ENCODE assay signal across 25 cellular contexts in the genomic region with DNA sequence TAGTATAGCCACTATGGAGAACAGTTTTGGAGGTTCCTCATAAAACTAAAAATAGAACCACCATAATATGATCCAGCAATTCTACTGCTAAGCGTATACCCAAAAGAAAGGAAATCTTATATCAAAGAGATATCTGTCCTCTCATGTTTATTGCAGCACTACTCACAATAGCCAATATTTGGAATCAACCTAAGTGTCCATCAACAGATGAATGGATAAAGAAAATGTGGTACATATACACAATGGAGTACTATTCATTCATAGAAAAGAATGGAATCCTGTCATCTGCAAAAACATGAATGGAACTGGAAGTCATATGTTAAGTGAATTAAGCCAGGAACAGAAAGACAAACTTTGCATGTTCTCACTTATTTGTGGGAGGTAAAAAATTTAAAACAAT. TPM values are rescaled to one million over a fixed set of nuclear protein-coding genes. Genes with fewer than 3 reads are reported as not detected.
DNase-seq lines count a peak whose midpoint lies in the region; ATAC-seq and TF ChIP-seq lines count a peak whose summit lies in the region.
"Had no signal": no experiment of that assay in that cellular context is flagged by ENCODE, and none has a peak within 500 bp of the region (broad histone marks: within the 10 kb centered on the region; RNA-seq: fewer than 3 reads in every experiment).

No MANE protein-coding gene starts in this region.

- H3K36me3 Mint-ChIP-seq in T-helper 17 cell (ENCODE audit: low read depth) (peaks cover 3% of the 10 kb centered on the region), neural crest cell (ENCODE audit: low read depth) (no peaks in the 10 kb centered on the region)
- H3K36me3 Mint-ChIP-seq: CD14-positive monocyte; CD4-positive, alpha-beta memory T cell; CD4-positive, CD25-positive, alpha-beta regulatory T cell had no signal

- intact Hi-C loops in posterior cingulate gyrus (cut with DNase I): no loop called here

- H3K27ac Mint-ChIP-seq in T-helper 17 cell (peak overlapping the region; percentile 37), neural crest cell (ENCODE audit: unreplicated experiment) (no peak overlapping the region)
- H3K27ac Mint-ChIP-seq: B cell; CD14-positive monocyte; CD8-positive, alpha-beta memory T cell had no signal

- peaks cover 14% of the 10 kb centered on the region for H3K4me1 Mint-ChIP-seq in T-helper 17 cell
- H3K4me1 Mint-ChIP-seq in neural crest cell: no peaks in the 10 kb centered on the region

- H3K4me1 ChIP-seq in BE2C: no peaks in the 10 kb centered on the region

- DNase-seq in T-helper 17 cell (no peak), foreskin melanocyte (peak; percentile 73), neural crest cell (ENCODE audit: low read depth, low spot score) (no peak), NCI-H2081 treated with DMSO at 0.1 percent for 48 hours (lab: John Stamatoyannopoulos, UW) (no peak), posterior cingulate gyrus (no peak), BE2C (no peak)
- DNase-seq: AML-193; C1 segment of cervical spinal cord; CD4-positive, alpha-beta memory T cell; CD4-positive, CD25-positive, alpha-beta regulatory T cell; CD8-positive, alpha-beta memory T cell; COR-L47; DMS 273 treated with DMSO at 0.1 percent for 48 hours; DMS153; DMS53; DMS79; DND-41; EL; GDM1 had no signal

- peaks cover 1% of the 10 kb centered on the region for H3K27me3 Mint-ChIP-seq in T-helper 17 cell
- H3K27me3 Mint-ChIP-seq in neural crest cell (ENCODE audit: low read depth): peaks cover 4% of the 10 kb centered on the region
- H3K27me3 Mint-ChIP-seq: B cell; CD4-positive, alpha-beta memory T cell had no signal

- no peaks in the 10 kb centered on the region for H3K36me3 ChIP-seq in BE2C
- H3K36me3 ChIP-seq: BLaER1 had no signal

- no peaks in the 10 kb centered on the region for H3K9me3 ChIP-seq in T-helper 17 cell (ENCODE audit: control insufficient read depth, low read length, poor library complexity, severe bottlenecking)
- no peaks in the 10 kb centered on the region for H3K9me3 ChIP-seq in BE2C
- H3K9me3 ChIP-seq: A549, BLaER1 had no signal

- H3K27me3 ChIP-seq in BE2C: peaks cover 8% of the 10 kb centered on the region; the same call in 1 of the 2 replicates
- H3K27me3 ChIP-seq: BLaER1 had no signal

- no peak overlapping the region for H3K4me3 ChIP-seq in BE2C (ENCODE audit: low read depth, low read length)
- H3K4me3 ChIP-seq: A549, BLaER1 had no signal

- ATAC-seq in T-helper 17 cell (no peak), GM18907 (IDR thresholded peaks at IDR 0.05; ENCODE audit: unreplicated experiment) (no peak)
- ATAC-seq: A549 had no signal

- TF ChIP-seq CTCF in neural crest cell (conservative IDR thresholded peaks at IDR 0.05) (no peak), BE2C (IDR thresholded peaks at IDR 0.05; ENCODE audit: low read depth, low read length) (no peak)

- H3K4me3 Mint-ChIP-seq in T-helper 17 cell (no peak overlapping the region), neural crest cell (peak overlapping the region; percentile 5)
- H3K4me3 Mint-ChIP-seq: B cell; CD14-positive monocyte; CD4-positive, alpha-beta memory T cell; CD4-positive, CD25-positive, alpha-beta regulatory T cell had no signal

- peaks cover 12% of the 10 kb centered on the region for H3K9me3 Mint-ChIP-seq in neural crest cell
- H3K9me3 Mint-ChIP-seq: CD4-positive, alpha-beta memory T cell; CD8-positive, alpha-beta memory T cell had no signal

TF ChIP-seq in PFSK-1, 5 proteins besides CTCF, POLR2A, EP300 and RAD21:
- peak; percentile 19; the same call in 1 of the 2 replicates for TF ChIP-seq POLR2AphosphoS5 (IDR thresholded peaks at IDR 0.05; ENCODE audit: low read depth, low read length)
- TF ChIP-seq TAF1 (IDR thresholded peaks at IDR 0.05; ENCODE audit: borderline replicate concordance, insufficient read depth, low read length): no peak
TF ChIP-seq in PFSK-1: peak in this region for 1.

RNA-seq across cellular contexts. Expression of a gene that starts 5.7 kb away (rescaled TPM):
- polyA plus RNA-seq in PFSK-1 (2012; ENCODE audit: insufficient read length, low read depth): 8.5 TPM
- 10 to 100 TPM; 34.4 to 45.3 TPM for total RNA-seq in T-helper 17 cell
- total RNA-seq in neural crest cell: 12.4 and 12.5 TPM in 2 replicates
- polyA plus RNA-seq in BE2C (2012; ENCODE audit: insufficient read depth, insufficient read length, low read depth): 1.9 TPM
